18 cellular contexts compared by ENCODE assay signal in genomic region chr11:77042111-77042726, GRCh38. TPM values are rescaled to one million over a fixed set of nuclear protein-coding genes. Genes with fewer than 3 reads are reported as not detected.
A peak's percentile ranks its signal among the peaks of the same experiment; 100 is the strongest.
DNase-seq lines count a peak whose midpoint lies in the region; TF ChIP-seq lines count a peak whose summit lies in the region.
"Had no signal": no experiment of that assay in that cellular context is flagged by ENCODE, and none has a peak within 500 bp of the region (broad histone marks: within the 10 kb centered on the region; RNA-seq: fewer than 3 reads in every experiment).

No MANE protein-coding gene starts in this region.

- H3K4me3 Mint-ChIP-seq in Caco-2 (ENCODE audit: unreplicated experiment) (no peak overlapping the region), neural crest cell (peak overlapping the region; percentile 22)
- H3K4me3 Mint-ChIP-seq: CD4-positive, alpha-beta memory T cell had no signal

- H3K36me3 ChIP-seq in Caco-2 (ENCODE audit: control insufficient read depth, insufficient read depth, low read length): no peaks in the 10 kb centered on the region
- no peaks in the 10 kb centered on the region for H3K36me3 ChIP-seq in left ventricle myocardium inferior
- H3K36me3 ChIP-seq: BLaER1, HAP-1 had no signal

- no peaks in the 10 kb centered on the region for H3K27me3 Mint-ChIP-seq in Caco-2 (ENCODE audit: insufficient read depth, unreplicated experiment)
- H3K27me3 Mint-ChIP-seq in neural crest cell (ENCODE audit: low read depth): peaks cover 63% of the 10 kb centered on the region

- BruUV-seq in Caco-2 (replicated peaks; lab: Mats Ljungman, UMichigan): no TSS peak

- H3K4me3 ChIP-seq in Caco-2 (ENCODE audit: low read depth, low read length) (no peak overlapping the region), left ventricle myocardium inferior (no peak overlapping the region)
- H3K4me3 ChIP-seq: BLaER1, HAP-1 had no signal

- peaks cover 12% of the 10 kb centered on the region for H3K4me1 ChIP-seq in Caco-2
- H3K4me1 ChIP-seq in left ventricle myocardium inferior: peaks cover 20% of the 10 kb centered on the region

- TF ChIP-seq CTCF in Caco-2 (IDR thresholded peaks at IDR 0.05; ENCODE audit: insufficient read depth in 1 of 2, low read depth in 1 of 2, low read length in 1 of 2, severe bottlenecking in 1 of 2, unreplicated experiment in 1 of 2) (no peak), GM20000 (IDR thresholded peaks at IDR 0.05; ENCODE audit: extremely low read depth, missing control alignments) (no peak), neural crest cell (conservative IDR thresholded peaks at IDR 0.05) (no peak), left ventricle myocardium inferior (IDR thresholded peaks at IDR 0.05; ENCODE audit: borderline replicate concordance) (no peak)

- intact Hi-C loops in Caco-2 (cut with micrococcal nuclease; ENCODE audit: unreplicated experiment): no loop called here
- intact Hi-C loops in left ventricle myocardium inferior (cut with micrococcal nuclease): no loop called here

- no peaks in the 10 kb centered on the region for H3K9me3 ChIP-seq in Caco-2
- H3K9me3 ChIP-seq in left ventricle myocardium inferior (replicated peaks): no peaks in the 10 kb centered on the region
- H3K9me3 ChIP-seq: HAP-1 had no signal

- H3K4me1 Mint-ChIP-seq in Caco-2 (ENCODE audit: low read depth, unreplicated experiment) (peaks cover 23% of the 10 kb centered on the region), neural crest cell (peaks cover 10% of the 10 kb centered on the region)

- H3K36me3 Mint-ChIP-seq in Caco-2 (ENCODE audit: insufficient read depth, unreplicated experiment) (peaks cover 19% of the 10 kb centered on the region), neural crest cell (ENCODE audit: low read depth) (no peaks in the 10 kb centered on the region)
- H3K36me3 Mint-ChIP-seq: CD4-positive, alpha-beta memory T cell had no signal

- H3K9me3 Mint-ChIP-seq in Caco-2 (ENCODE audit: unreplicated experiment) (peaks cover 11% of the 10 kb centered on the region), neural crest cell (no peaks in the 10 kb centered on the region)

- no peak overlapping the region for H3K27ac ChIP-seq in left ventricle myocardium inferior (replicated peaks)
- H3K27ac ChIP-seq: BLaER1 had no signal

- DNase-seq in Caco-2 (no peak), GM20000 (ENCODE audit: low spot score) (peak; percentile 19), cerebellar cortex (ENCODE audit: low spot score) (peak; percentile 38), neural crest cell (ENCODE audit: low read depth, low spot score) (no peak), NAMALWA (ENCODE audit: low spot score) (no peak), NCI-H2227 treated with DMSO at 0.1 percent for 48 hours (lab: John Stamatoyannopoulos, UW) (no peak), NCI-H1930 (lab: John Stamatoyannopoulos, UW) (no peak), left ventricle myocardium inferior (no peak)
- DNase-seq: 8988T; CD4-positive, alpha-beta memory T cell; DMS 273 treated with DMSO at 0.1 percent for 48 hours; DMS53; DND-41; EL had no signal

- H3K27ac Mint-ChIP-seq in Caco-2 (ENCODE audit: unreplicated experiment): peak overlapping the region; percentile 36
- no peak overlapping the region for H3K27ac Mint-ChIP-seq in neural crest cell (ENCODE audit: unreplicated experiment)

- no peaks in the 10 kb centered on the region for H3K27me3 ChIP-seq in Caco-2 (replicated peaks; ENCODE audit: control insufficient read depth, insufficient read depth, low read length)
- peaks cover 86% of the 10 kb centered on the region for H3K27me3 ChIP-seq in left ventricle myocardium inferior (ENCODE audit: low read depth)

- POLR2A ChIA-PET in Caco-2 (lab: Charles Lee): no interaction called here

- CTCF ChIA-PET in Caco-2 (lab: Charles Lee): no interaction called here

RNA-seq across cellular contexts. Expression of gene B3GNT6, which starts 8.0 kb away (rescaled TPM):
- total RNA-seq in Caco-2 (2022) (not detected in 2 replicates), neural crest cell (not detected in 2 replicates), left ventricle myocardium inferior (not detected)
- total RNA-seq: A673; CD4-positive, alpha-beta memory T cell; H4 had no signal

RNA-seq across cellular contexts. Expression of gene CAPN5, which starts 24.6 kb away (rescaled TPM):
- 18.8 and 21.2 TPM in 2 replicates for total RNA-seq in Caco-2 (2022)
- 25.8 and 26.2 TPM in 2 replicates for total RNA-seq in neural crest cell
- 2.3 TPM for total RNA-seq in left ventricle myocardium inferior

Comparison
In these comparisons a context has a peak if more than half of its experiments do, and no peak if none do; other contexts are left out.
1. DNase-seq: peak in GM20000 (single experiment) and cerebellar cortex (single experiment); none in Caco-2 (0 of 2), neural crest cell (single experiment), NAMALWA (single experiment), NCI-H2227 treated with DMSO at 0.1 percent for 48 hours (single experiment), NCI-H1930 (0 of 2) and left ventricle myocardium inferior (single experiment).